Comparison of ENCODE assay signal across 8 cellular contexts in genomic region chr17:75205793-75206163, GRCh38. TPM values are rescaled to one million over a fixed set of nuclear protein-coding genes. Genes with fewer than 3 reads are reported as not detected.
A peak's percentile ranks its signal among the peaks of the same experiment; 100 is the strongest.
DNase-seq lines count a peak whose midpoint lies in the region; ATAC-seq and TF ChIP-seq lines count a peak whose summit lies in the region.

No MANE protein-coding gene starts in this region.

- peak overlapping the region; percentile 98 for H3K27ac Mint-ChIP-seq in activated naive CD8-positive, alpha-beta T cell treated with anti-CD3 and anti-CD28 coated beads, Interleukin-2, amount 10 ng/mL, durations not matched to agents 7 days and 5 days

- POLR2A ChIA-PET in activated naive CD8-positive, alpha-beta T cell treated with anti-CD3 and anti-CD28 coated beads, Interleukin-2, amount 10 ng/mL, durations not matched to agents 7 days and 5 days (lab: Charles Lee), result interaction anchor here (0.5 to 3.3 kb wide), 12 partner anchors 9 to 321 kb away, joined by 3 to 12 read pairs (median 4); partner anchors contain the start of genes ARMC7, GGA3, MIF4GD and MRPL58

- H3K36me3 ChIP-seq in left lung (peaks cover 0 to 26% of the 10 kb centered on the region in 2 donors), upper lobe of right lung (peaks cover 25% of the 10 kb centered on the region)

- H3K27ac ChIP-seq in left lung, result peak overlapping the region; percentile 94 to 96
- H3K27ac ChIP-seq in upper lobe of right lung, result peak overlapping the region; percentile 98

- H3K36me3 Mint-ChIP-seq in activated naive CD8-positive, alpha-beta T cell treated with anti-CD3 and anti-CD28 coated beads, Interleukin-2, amount 10 ng/mL, durations not matched to agents 7 days and 5 days, result peaks cover 5% of the 10 kb centered on the region

- peaks cover 18% of the 10 kb centered on the region for H3K4me1 Mint-ChIP-seq in activated naive CD8-positive, alpha-beta T cell treated with anti-CD3 and anti-CD28 coated beads, Interleukin-2, amount 10 ng/mL, durations not matched to agents 7 days and 5 days

- ATAC-seq in Right ventricle myocardium superior (ENCODE audit: poor library complexity) (peak; percentile 2), left ventricle myocardium superior (no peak), left lung (no peak), upper lobe of right lung (no peak), omental fat pad (ENCODE audit: low FRiP score) (no peak)
- no peak for ATAC-seq in activated naive CD8-positive, alpha-beta T cell treated with anti-CD3 and anti-CD28 coated beads, Interleukin-2, amount 10 ng/mL, durations not matched to agents 7 days and 5 days (ENCODE audit: low read depth)

- intact Hi-C loops in Right ventricle myocardium superior (cut with DNase I) (loop anchor here (10.0 kb wide), 1 partner anchor 91 kb away; no protein-coding TSS in a partner anchor), left ventricle myocardium superior (cut with micrococcal nuclease) (no loop called here), left lung (cut with DNase I) (loop anchor here in 1 of 2 donors (10.0 kb wide), 1 partner anchor 91 kb away; no protein-coding TSS in a partner anchor), upper lobe of right lung (cut with DNase I) (no loop called here)

- H3K27me3 Mint-ChIP-seq in activated naive CD8-positive, alpha-beta T cell treated with anti-CD3 and anti-CD28 coated beads, Interleukin-2, amount 10 ng/mL, durations not matched to agents 7 days and 5 days, result no peaks in the 10 kb centered on the region

- no peaks in the 10 kb centered on the region for H3K9me3 ChIP-seq in left lung
- no peaks in the 10 kb centered on the region for H3K9me3 ChIP-seq in upper lobe of right lung

- H3K4me3 ChIP-seq in left lung (peak overlapping the region; percentile 77 to 97), upper lobe of right lung (peak overlapping the region; percentile 75)

- H3K27me3 ChIP-seq in left lung, result no peaks in the 10 kb centered on the region
- no peaks in the 10 kb centered on the region for H3K27me3 ChIP-seq in upper lobe of right lung

- H3K4me1 ChIP-seq in left lung (peaks cover 11 to 36% of the 10 kb centered on the region in 2 donors), upper lobe of right lung (peaks cover 13% of the 10 kb centered on the region)

- H3K4me3 Mint-ChIP-seq in activated naive CD8-positive, alpha-beta T cell treated with anti-CD3 and anti-CD28 coated beads, Interleukin-2, amount 10 ng/mL, durations not matched to agents 7 days and 5 days, result peak overlapping the region; percentile 92

- no peak for TF ChIP-seq CTCF in left lung (IDR thresholded peaks at IDR 0.05)
- TF ChIP-seq CTCF in upper lobe of right lung (IDR thresholded peaks at IDR 0.05), result no peak
- no peak for TF ChIP-seq CTCF in omental fat pad (IDR thresholded peaks at IDR 0.05)

- no peaks in the 10 kb centered on the region for H3K9me3 Mint-ChIP-seq in activated naive CD8-positive, alpha-beta T cell treated with anti-CD3 and anti-CD28 coated beads, Interleukin-2, amount 10 ng/mL, durations not matched to agents 7 days and 5 days

- DNase-seq in Right ventricle myocardium superior, result no peak
- DNase-seq in left ventricle myocardium superior, result no peak
- DNase-seq in activated naive CD8-positive, alpha-beta T cell treated with anti-CD3 and anti-CD28 coated beads, Interleukin-2, amount 10 ng/mL, durations not matched to agents 7 days and 5 days, result no peak
- DNase-seq in left lung, result no peak
- no peak for DNase-seq in upper lobe of right lung
- no peak for DNase-seq in omental fat pad (ENCODE audit: low spot score)
- no peak for DNase-seq in NCI-H2107 treated with DMSO at 0.1 percent for 48 hours (lab: John Stamatoyannopoulos, UW; ENCODE audit: unreplicated experiment)
- no peak for DNase-seq in DMS53 treated with DMSO at 0.1 percent for 48 hours (lab: John Stamatoyannopoulos, UW; ENCODE audit: unreplicated experiment)

RNA-seq across cellular contexts. Expression of gene NUP85, which starts 0.3 kb away (rescaled TPM):
- total RNA-seq in Right ventricle myocardium superior, result 25.2 TPM
- total RNA-seq in left ventricle myocardium superior, result 28.0 TPM
- 100 to 1,000 TPM; 154 to 167 TPM for total RNA-seq in activated naive CD8-positive, alpha-beta T cell treated with anti-CD3 and anti-CD28 coated beads, Interleukin-2, amount 10 ng/mL, durations not matched to agents 7 days and 5 days
- 10 to 100 TPM; 53.3 to 72.1 TPM for total RNA-seq in left lung
- 63.7 TPM for total RNA-seq in upper lobe of right lung
- 10 to 100 TPM; 17.4 to 51.2 (median 34.8) TPM for total RNA-seq in omental fat pad

RNA-seq across cellular contexts. Expression of gene SUMO2, which starts 23.0 kb away (rescaled TPM):
- 200 TPM for total RNA-seq in Right ventricle myocardium superior
- 221 TPM for total RNA-seq in left ventricle myocardium superior
- total RNA-seq in activated naive CD8-positive, alpha-beta T cell treated with anti-CD3 and anti-CD28 coated beads, Interleukin-2, amount 10 ng/mL, durations not matched to agents 7 days and 5 days, result 100 to 1,000 TPM; 470 to 500 TPM
- total RNA-seq in left lung, result 100 to 1,000 TPM; 321 to 344 TPM
- total RNA-seq in upper lobe of right lung, result 316 TPM
- 10 to 100 TPM; 53.3 to 62.9 (median 60.1) TPM for total RNA-seq in omental fat pad

RNA-seq across cellular contexts. Expression of gene JPT1, which starts 51.5 kb away (rescaled TPM):
- 15.0 TPM for total RNA-seq in Right ventricle myocardium superior
- 14.0 TPM for total RNA-seq in left ventricle myocardium superior
- 100 to 1,000 TPM; 194 to 213 TPM for total RNA-seq in activated naive CD8-positive, alpha-beta T cell treated with anti-CD3 and anti-CD28 coated beads, Interleukin-2, amount 10 ng/mL, durations not matched to agents 7 days and 5 days
- 10 to 100 TPM; 65.0 to 97.8 TPM for total RNA-seq in left lung
- 47.8 TPM for total RNA-seq in upper lobe of right lung
- total RNA-seq in omental fat pad, result 10 to 100 TPM; 18.8 to 45.9 (median 31.7) TPM

RNA-seq across cellular contexts. Expression of gene GGA3, which starts 55.6 kb away (rescaled TPM):
- 22.3 TPM for total RNA-seq in Right ventricle myocardium superior
- total RNA-seq in left ventricle myocardium superior, result 26.2 TPM
- 10 to 100 TPM; 92.9 to 95.2 TPM for total RNA-seq in activated naive CD8-positive, alpha-beta T cell treated with anti-CD3 and anti-CD28 coated beads, Interleukin-2, amount 10 ng/mL, durations not matched to agents 7 days and 5 days
- total RNA-seq in left lung, result 10 to 100 TPM; 46.2 to 54.7 TPM
- 52.7 TPM for total RNA-seq in upper lobe of right lung
- 10 to 100 TPM; 22.3 to 36.3 (median 30.5) TPM for total RNA-seq in omental fat pad

RNA-seq across cellular contexts. Expression of gene MRPS7, which starts 55.9 kb away (rescaled TPM):
- total RNA-seq in Right ventricle myocardium superior, result 125 TPM
- 132 TPM for total RNA-seq in left ventricle myocardium superior
- total RNA-seq in activated naive CD8-positive, alpha-beta T cell treated with anti-CD3 and anti-CD28 coated beads, Interleukin-2, amount 10 ng/mL, durations not matched to agents 7 days and 5 days, result 10 to 100 TPM; 34.0 to 36.1 TPM
- total RNA-seq in left lung, result 10 to 100 TPM; 41.0 to 41.6 TPM
- total RNA-seq in upper lobe of right lung, result 34.7 TPM
- total RNA-seq in omental fat pad, result 10 to 100 TPM; 27.1 to 48.3 (median 38.4) TPM
